Comparison of ENCODE assay signal across 8 cellular contexts in the genomic region with DNA sequence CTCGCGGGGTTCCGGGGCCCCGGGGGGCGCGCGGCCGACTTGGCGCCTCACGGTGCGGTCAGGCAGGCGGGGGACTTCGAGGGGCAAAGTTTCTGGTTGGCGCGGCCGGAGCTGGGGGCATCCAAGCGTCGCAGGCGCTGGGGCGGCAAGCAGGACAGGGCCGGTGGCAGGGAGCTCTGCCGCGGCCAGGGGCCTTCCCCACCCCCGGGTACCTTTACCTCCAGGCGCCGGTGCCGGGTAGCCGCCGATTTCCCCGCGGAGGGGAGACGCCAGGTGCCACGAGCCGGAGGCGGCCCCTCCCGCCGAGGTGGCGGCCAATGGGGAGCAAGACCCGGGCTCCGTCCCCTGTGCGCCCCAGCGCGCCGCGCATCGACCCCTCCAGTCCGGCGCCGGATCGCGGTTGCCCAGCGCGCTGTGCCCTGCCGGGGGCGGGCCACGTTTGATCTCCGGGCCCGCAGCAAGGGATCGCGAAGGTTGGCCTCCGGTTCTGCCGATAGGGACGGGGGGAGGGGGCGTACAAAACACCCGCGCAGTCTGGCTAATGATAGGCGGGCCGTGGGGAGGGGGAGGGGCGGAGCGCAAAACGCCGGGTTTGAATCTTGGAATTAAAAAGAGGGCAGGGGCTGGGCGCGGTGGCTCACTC. TPM values are rescaled to one million over a fixed set of nuclear protein-coding genes. Genes with fewer than 3 reads are reported as not detected.
DNase-seq lines count a peak whose midpoint lies in the region; ATAC-seq and TF ChIP-seq lines count a peak whose summit lies in the region.

A gene with protein sequence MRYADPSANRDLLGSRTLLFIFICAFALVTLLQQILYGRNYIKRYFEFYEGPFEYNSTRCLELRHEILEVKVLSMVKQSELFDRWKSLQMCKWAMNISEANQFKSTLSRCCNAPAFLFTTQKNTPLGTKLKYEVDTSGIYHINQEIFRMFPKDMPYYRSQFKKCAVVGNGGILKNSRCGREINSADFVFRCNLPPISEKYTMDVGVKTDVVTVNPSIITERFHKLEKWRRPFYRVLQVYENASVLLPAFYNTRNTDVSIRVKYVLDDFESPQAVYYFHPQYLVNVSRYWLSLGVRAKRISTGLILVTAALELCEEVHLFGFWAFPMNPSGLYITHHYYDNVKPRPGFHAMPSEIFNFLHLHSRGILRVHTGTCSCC (minus strand): TSS at position 495 of the 643 bp plus-strand sequence. CDS start 545 bp downstream, outside the sequence.

- TF ChIP-seq CTCF in AG04450 (IDR thresholded peaks at IDR 0.05; ENCODE audit: low read depth, low read length): no peak

- peaks cover 74% of the 10 kb centered on the region for H3K27me3 Mint-ChIP-seq in T-helper 2 cell treated with Interferon-gamma antibody and Interleukin-4, amounts not matched to agents 5 μg/mL and 100 μg/mL, for 36 hours (ENCODE audit: low read depth)
- H3K27me3 Mint-ChIP-seq in stimulated activated naive B cell treated with anti-CD40 and anti-IgM and Interleukin-4, amounts not matched to agents 10 μg/mL and 1 μg/mL and 100 μg/mL, for 72 hours: peaks cover 44 to 54% of the 10 kb centered on the region in 2 donors

- CTCF ChIA-PET in AG04450 (lab: Charles Lee): no interaction called here

- ATAC-seq in stimulated activated naive B cell treated with anti-CD40 and anti-IgM and Interleukin-4, amounts not matched to agents 10 μg/mL and 1 μg/mL and 100 μg/mL, for 72 hours (replicated peaks): peak; percentile 52 to 55
- ATAC-seq in GM21390 (IDR thresholded peaks at IDR 0.05; ENCODE audit: unreplicated experiment) (no peak), GM19467 (IDR thresholded peaks at IDR 0.05; ENCODE audit: unreplicated experiment) (no peak)

- H3K27me3 ChIP-seq in AG04450 (ENCODE audit: control insufficient read depth, insufficient read depth, low read length) (peaks cover 46% of the 10 kb centered on the region), H7 (ENCODE audit: control insufficient read depth, insufficient read depth, low read length) (peaks cover 42% of the 10 kb centered on the region)

- peaks cover 20% of the 10 kb centered on the region for H3K4me1 Mint-ChIP-seq in T-helper 2 cell treated with Interferon-gamma antibody and Interleukin-4, amounts not matched to agents 5 μg/mL and 100 μg/mL, for 36 hours (ENCODE audit: low read depth)
- H3K4me1 Mint-ChIP-seq in stimulated activated naive B cell treated with anti-CD40 and anti-IgM and Interleukin-4, amounts not matched to agents 10 μg/mL and 1 μg/mL and 100 μg/mL, for 72 hours: peaks cover 21 to 36% of the 10 kb centered on the region in 2 donors

- peak within 1 kb of the TSS; percentile 68 for H3K4me3 Mint-ChIP-seq in T-helper 2 cell treated with Interferon-gamma antibody and Interleukin-4, amounts not matched to agents 5 μg/mL and 100 μg/mL, for 36 hours
- peak within 1 kb of the TSS; percentile 82 for H3K4me3 Mint-ChIP-seq in stimulated activated naive B cell treated with anti-CD40 and anti-IgM and Interleukin-4, amounts not matched to agents 10 μg/mL and 1 μg/mL and 100 μg/mL, for 72 hours

- H3K27ac ChIP-seq in AG04450 (ENCODE audit: low read depth, low read length): no peak within 1 kb of the TSS

- POLR2A ChIA-PET in AG04450 (lab: Yijun Ruan, JAX): no interaction called here

- intact Hi-C loops in cardiac septum (cut with DNase I): loop anchor here (5.0 kb wide), 2 partner anchors 44 to 59 kb away; no protein-coding TSS in a partner anchor

- no peaks in the 10 kb centered on the region for H3K9me3 Mint-ChIP-seq in T-helper 2 cell treated with Interferon-gamma antibody and Interleukin-4, amounts not matched to agents 5 μg/mL and 100 μg/mL, for 36 hours
- H3K9me3 Mint-ChIP-seq in stimulated activated naive B cell treated with anti-CD40 and anti-IgM and Interleukin-4, amounts not matched to agents 10 μg/mL and 1 μg/mL and 100 μg/mL, for 72 hours: no peaks in the 10 kb centered on the region

- no peaks in the 10 kb centered on the region for H3K36me3 ChIP-seq in H7 (replicated peaks; ENCODE audit: control insufficient read depth, insufficient read depth, low read length)

- H3K27ac Mint-ChIP-seq in T-helper 2 cell treated with Interferon-gamma antibody and Interleukin-4, amounts not matched to agents 5 μg/mL and 100 μg/mL, for 36 hours: no peak within 1 kb of the TSS
- H3K27ac Mint-ChIP-seq in stimulated activated naive B cell treated with anti-CD40 and anti-IgM and Interleukin-4, amounts not matched to agents 10 μg/mL and 1 μg/mL and 100 μg/mL, for 72 hours: peak within 1 kb of the TSS; percentile 91

- DNase-seq in AG04450 (ENCODE audit: low read depth, low spot score): no peak
- peak; percentile 91 for DNase-seq in H7
- DNase-seq in T-helper 2 cell treated with Interferon-gamma antibody and Interleukin-4, amounts not matched to agents 5 μg/mL and 100 μg/mL, for 36 hours (ENCODE audit: low spot score): no peak
- no peak for DNase-seq in cardiac septum (ENCODE audit: low spot score)
- DNase-seq in stimulated activated naive B cell treated with anti-CD40 and anti-IgM and Interleukin-4, amounts not matched to agents 10 μg/mL and 1 μg/mL and 100 μg/mL, for 72 hours: no peak
- no peak for DNase-seq in OCI-M1 (lab: John Stamatoyannopoulos, UW)

- peak within 1 kb of the TSS; percentile 31; the same call in 1 of the 2 replicates for H3K4me3 ChIP-seq in AG04450 (ENCODE audit: low read depth, low read length)
- peak within 1 kb of the TSS; percentile 54 for H3K4me3 ChIP-seq in H7 (ENCODE audit: insufficient read depth, low read depth, low read length)

- no peaks in the 10 kb centered on the region; the same call in 1 of the 2 replicates for H3K9me3 ChIP-seq in AG04450 (ENCODE audit: control insufficient read depth, insufficient read depth, low read length)

- H3K36me3 Mint-ChIP-seq in T-helper 2 cell treated with Interferon-gamma antibody and Interleukin-4, amounts not matched to agents 5 μg/mL and 100 μg/mL, for 36 hours (ENCODE audit: low read depth): peaks cover 1% of the 10 kb centered on the region
- H3K36me3 Mint-ChIP-seq in stimulated activated naive B cell treated with anti-CD40 and anti-IgM and Interleukin-4, amounts not matched to agents 10 μg/mL and 1 μg/mL and 100 μg/mL, for 72 hours: no peaks in the 10 kb centered on the region

RNA-seq across cellular contexts. Expression of the gene that starts here (rescaled TPM):
- polyA plus RNA-seq in AG04450 (2011; rRNA removed): not detected in 2 replicates
- polyA minus RNA-seq in AG04450 (2011; rRNA and poly(A)+ RNA removed): not detected in 2 replicates
- total RNA-seq in H7 (2014; rRNA removed; shearing (Covaris generic)): 0.38 and 0.52 TPM in 2 replicates
- total RNA-seq in cardiac septum: 23.3 TPM

Comparison
In these comparisons a context has a peak if more than half of its experiments do, and no peak if none do; other contexts are left out.
1. RNA of the gene that starts here (total RNA-seq): 23.3 TPM in cardiac septum (single experiment); 0.38 to 0.52 TPM in H7; every median in the first group is over 10 times any median in the second.
2. Peak in DNase-seq and H3K4me3 ChIP-seq in H7; RNA of the gene not detected or under 1 TPM.
3. ATAC-seq: peak in stimulated activated naive B cell treated with anti-CD40 and anti-IgM and Interleukin-4, amounts not matched to agents 10 μg/mL and 1 μg/mL and 100 μg/mL, for 72 hours (2 of 2); none in GM21390 (single experiment) and GM19467 (single experiment).